ENCODE assay signal across 20 cellular contexts in the genomic region with DNA sequence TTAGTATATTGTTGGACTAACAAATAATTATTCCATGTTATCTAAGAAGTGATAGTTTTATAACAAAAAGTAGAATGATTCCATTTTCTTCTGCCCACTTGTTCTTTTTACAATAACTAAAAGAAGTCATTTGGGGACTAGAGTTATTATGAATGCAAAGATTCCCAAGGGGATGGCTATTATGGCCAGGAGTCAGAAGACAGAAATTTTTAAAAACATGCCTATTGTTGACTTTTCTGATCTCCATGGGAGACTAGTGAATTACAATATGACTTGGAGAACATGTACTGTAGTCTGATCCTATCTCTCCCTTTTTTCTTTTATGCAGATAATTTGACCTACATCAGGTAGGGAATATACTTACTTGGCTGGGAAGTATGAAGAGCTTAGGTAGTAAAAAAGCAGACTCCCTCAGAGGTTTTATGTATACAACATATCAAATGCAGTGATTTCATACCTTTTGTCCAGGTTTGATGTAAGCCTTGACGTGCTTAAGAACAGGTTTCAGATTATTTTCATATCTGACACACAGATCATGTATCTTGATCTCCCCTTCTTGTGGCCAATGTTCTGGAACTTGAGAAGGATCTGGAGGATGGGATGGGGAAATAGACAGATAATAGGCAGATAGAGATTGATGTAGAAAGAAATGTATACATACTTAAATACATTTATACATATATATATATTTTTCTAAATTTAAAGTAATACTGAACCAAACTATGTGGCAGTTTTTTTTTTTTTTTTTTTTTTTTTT. TPM values are rescaled to one million over a fixed set of nuclear protein-coding genes. Genes with fewer than 3 reads are reported as not detected.
"Had no signal": no experiment of that assay in that cellular context is flagged by ENCODE, and none has a peak within 500 bp of the region (broad histone marks: within the 10 kb centered on the region; RNA-seq: fewer than 3 reads in every experiment).

No MANE protein-coding gene starts in this region.

- H3K9ac ChIP-seq: parathyroid adenoma had no signal

- H2AFZ ChIP-seq: parathyroid adenoma had no signal

- H3K36me3 Mint-ChIP-seq: activated naive CD8-positive, alpha-beta T cell treated with anti-CD3 and anti-CD28 coated beads for 36 hours; stimulated activated effector memory CD8-positive, alpha-beta T cell treated with anti-CD3 and anti-CD28 coated beads, Interleukin-12 subunit alpha, Interleukin-12 subunit beta, amount 100 ng/mL, for 72 hours had no signal

- H3K27me3 Mint-ChIP-seq: activated CD4-positive, alpha-beta memory T cell treated with anti-CD3 and anti-CD28 coated beads, Interleukin-2, amount 10 ng/mL, durations not matched to agents 7 days and 5 days; activated naive CD8-positive, alpha-beta T cell treated with anti-CD3 and anti-CD28 coated beads for 36 hours had no signal

- H3K4me1 Mint-ChIP-seq: activated CD4-positive, alpha-beta memory T cell treated with anti-CD3 and anti-CD28 coated beads, Interleukin-2, amount 10 ng/mL, durations not matched to agents 7 days and 5 days; activated naive CD8-positive, alpha-beta T cell treated with anti-CD3 and anti-CD28 coated beads for 36 hours; stimulated activated effector memory CD8-positive, alpha-beta T cell treated with anti-CD3 and anti-CD28 coated beads, Interleukin-12 subunit alpha, Interleukin-12 subunit beta, amount 100 ng/mL, for 72 hours had no signal

- H3K4me3 ChIP-seq: cardiac muscle cell, heart left ventricle, left lung, smooth muscle cell, tibial artery had no signal

- H3K4me3 Mint-ChIP-seq: activated CD4-positive, alpha-beta memory T cell treated with anti-CD3 and anti-CD28 coated beads, Interleukin-2, amount 10 ng/mL, durations not matched to agents 7 days and 5 days; activated naive CD8-positive, alpha-beta T cell treated with anti-CD3 and anti-CD28 coated beads for 36 hours; neural crest cell; stimulated activated effector memory CD8-positive, alpha-beta T cell treated with anti-CD3 and anti-CD28 coated beads, Interleukin-12 subunit alpha, Interleukin-12 subunit beta, amount 100 ng/mL, for 72 hours had no signal

- H3K27ac ChIP-seq: cardiac muscle cell, epithelial cell of prostate, left lung, parathyroid adenoma had no signal

- H3K27ac Mint-ChIP-seq: activated CD4-positive, alpha-beta memory T cell treated with anti-CD3 and anti-CD28 coated beads, Interleukin-2, amount 10 ng/mL, durations not matched to agents 7 days and 5 days; activated naive CD8-positive, alpha-beta T cell treated with anti-CD3 and anti-CD28 coated beads for 36 hours; stimulated activated effector memory CD8-positive, alpha-beta T cell treated with anti-CD3 and anti-CD28 coated beads, Interleukin-12 subunit alpha, Interleukin-12 subunit beta, amount 100 ng/mL, for 72 hours had no signal

- H3K4me2 ChIP-seq: smooth muscle cell had no signal

- DNase-seq: activated CD4-positive, alpha-beta memory T cell treated with anti-CD3 and anti-CD28 coated beads, Interleukin-2, amount 10 ng/mL, durations not matched to agents 7 days and 5 days; activated CD4-positive, alpha-beta T cell treated with anti-CD3 and anti-CD28 coated beads for 1 hour; activated gamma-delta T cell; activated naive CD8-positive, alpha-beta T cell treated with anti-CD3 and anti-CD28 coated beads for 36 hours; activated T-cell treated with anti-CD3 and anti-CD28 coated beads, Interleukin-2, amount 50 U/mL, for 48 hours; aorta; cortex of kidney; effector CD8-positive, alpha-beta T cell; foreskin fibroblast; heart left ventricle; islet precursor cell; left lung; T-helper 9 cell; tibial artery had no signal

- H3K9me3 Mint-ChIP-seq: activated naive CD8-positive, alpha-beta T cell treated with anti-CD3 and anti-CD28 coated beads for 36 hours; neural crest cell; stimulated activated effector memory CD8-positive, alpha-beta T cell treated with anti-CD3 and anti-CD28 coated beads, Interleukin-12 subunit alpha, Interleukin-12 subunit beta, amount 100 ng/mL, for 72 hours had no signal

- H3K4me1 ChIP-seq: left lung, parathyroid adenoma had no signal

- H3K36me3 ChIP-seq: cardiac muscle cell, left lung had no signal

- H3K79me2 ChIP-seq: parathyroid adenoma had no signal

- H3K27me3 ChIP-seq: cardiac muscle cell, heart left ventricle, left lung, tibial artery had no signal

- H3K9me3 ChIP-seq: heart left ventricle, tibial artery had no signal

- ATAC-seq: heart left ventricle; left lung; stimulated activated effector memory CD8-positive, alpha-beta T cell treated with anti-CD3 and anti-CD28 coated beads, Interleukin-12 subunit alpha, Interleukin-12 subunit beta, amount 100 ng/mL, for 72 hours had no signal

RNA-seq across cellular contexts. Expression of gene KCNJ8, which starts 41.0 kb away (rescaled TPM):
- total RNA-seq: activated CD4-positive, alpha-beta memory T cell treated with anti-CD3 and anti-CD28 coated beads, Interleukin-2, amount 10 ng/mL, durations not matched to agents 7 days and 5 days; activated naive CD8-positive, alpha-beta T cell treated with anti-CD3 and anti-CD28 coated beads for 36 hours; smooth muscle cell had no signal
